ENCODE assay signal across 12 cellular contexts in genomic region chr6:53862517-53863457, GRCh38.
DNase-seq lines count a peak whose midpoint lies in the region; ATAC-seq and TF ChIP-seq lines count a peak whose summit lies in the region.
"Had no signal": no experiment of that assay in that cellular context is flagged by ENCODE, and none has a peak within 500 bp of the region (broad histone marks: within the 10 kb centered on the region; RNA-seq: fewer than 3 reads in every experiment).

No MANE protein-coding gene starts in this region.

- peak overlapping the region; percentile 36 for H3K4me2 ChIP-seq in osteoblast (ENCODE audit: insufficient read depth, low read length)
- H3K4me2 ChIP-seq in neuronal stem cell (ENCODE audit: insufficient read depth, low read length, poor library complexity, severe bottlenecking), result no peak overlapping the region

- ATAC-seq in stimulated activated naive CD8-positive, alpha-beta T cell treated with anti-CD3 and anti-CD28 coated beads, Interleukin-15, Interleukin-2, amounts not matched to agents 100 U/mL and 50 U/mL, for 24 hours, result no peak

- H3K23ac ChIP-seq in neuronal stem cell (ENCODE audit: low read depth, low read length, poor library complexity), result no peak overlapping the region

- no peaks in the 10 kb centered on the region for H3K79me1 ChIP-seq in neuronal stem cell (ENCODE audit: low read depth, low read length)

- peaks cover 15% of the 10 kb centered on the region for H3K4me1 ChIP-seq in SJCRH30
- H3K4me1 ChIP-seq in osteoblast (ENCODE audit: insufficient read depth, low read length), result peaks cover 7% of the 10 kb centered on the region
- peaks cover 6 to 10% of the 10 kb centered on the region in 2 donors for H3K4me1 ChIP-seq in neuronal stem cell (ENCODE audit: control insufficient read depth in 2 of 2, insufficient read depth in 1 of 2, low read depth in 1 of 2, low read length in 2 of 2)

- H3K18ac ChIP-seq in neuronal stem cell (ENCODE audit: low read length), result no peak overlapping the region

- no peak for TF ChIP-seq POLR2A in lower leg skin (IDR thresholded peaks at IDR 0.05)

- intact Hi-C loops in lower leg skin (cut with DNase I; ENCODE audit: low total_unique reads), result no loop called here

- H2BK120ac ChIP-seq in neuronal stem cell (ENCODE audit: low read depth, low read length), result no peak overlapping the region

- H2AFZ ChIP-seq in osteoblast (ENCODE audit: low read length) (no peak overlapping the region), neuronal stem cell (ENCODE audit: low read length) (no peak overlapping the region)

- H2AK5ac ChIP-seq in neuronal stem cell (ENCODE audit: low read depth, low read length), result no peak overlapping the region

- no peak overlapping the region for H2BK5ac ChIP-seq in neuronal stem cell (ENCODE audit: low read length)

- no peak overlapping the region for H4K8ac ChIP-seq in neuronal stem cell (ENCODE audit: low read depth, low read length)

- no peak overlapping the region for H3K9ac ChIP-seq in neuronal stem cell (ENCODE audit: low read depth, low read length, poor library complexity)

- H3K4me3 ChIP-seq in SJCRH30 (peak overlapping the region; percentile 8; the same call in 1 of the 2 replicates), fibroblast of mammary gland (ENCODE audit: control insufficient read depth, low read depth, low read length) (no peak overlapping the region), osteoblast (ENCODE audit: insufficient read depth, low read length) (no peak overlapping the region), neuronal stem cell (ENCODE audit: low read length in 2 of 2) (no peak overlapping the region), lower leg skin (ENCODE audit: low read depth, poor library complexity, severe bottlenecking) (no peak overlapping the region)

- TF ChIP-seq CTCF in fibroblast of mammary gland (conservative IDR thresholded peaks at IDR 0.05; ENCODE audit: control insufficient read depth, insufficient read depth, low read depth, low read length) (no peak), osteoblast (IDR thresholded peaks at IDR 0.05; ENCODE audit: extremely low read depth, low read depth, low read length) (no peak), lower leg skin (IDR thresholded peaks at IDR 0.05) (no peak)

- H3K4ac ChIP-seq in neuronal stem cell (ENCODE audit: low read length), result no peak overlapping the region

- peak; percentile 77 for DNase-seq in AG20443 (ENCODE audit: low spot score)
- DNase-seq in SJCRH30, result peak; percentile 21 to 42
- DNase-seq in fibroblast of mammary gland (ENCODE audit: low read depth), result peak; percentile 67
- no peak for DNase-seq in osteoblast (ENCODE audit: insufficient read length, low spot score, missing footprints)
- no peak for DNase-seq in stimulated activated naive CD8-positive, alpha-beta T cell treated with anti-CD3 and anti-CD28 coated beads, Interleukin-15, Interleukin-2, amounts not matched to agents 100 U/mL and 50 U/mL, for 24 hours
- DNase-seq in neuronal stem cell (ENCODE audit: low spot score), result no peak
- DNase-seq in DMS53 treated with DMSO at 0.1 percent for 48 hours (lab: John Stamatoyannopoulos, UW; ENCODE audit: unreplicated experiment), result no peak
- DNase-seq in lower leg skin (ENCODE audit: low spot score in 2 of 2), result no peak
- DNase-seq: activated naive CD4-positive, alpha-beta T cell treated with anti-CD3 and anti-CD28 coated beads for 36 hours; CD4-positive, alpha-beta memory T cell; NCI-H526 treated with DMSO at 0.1 percent for 48 hours had no signal

- H2BK12ac ChIP-seq in neuronal stem cell (ENCODE audit: low read length), result no peak overlapping the region

- no peaks in the 10 kb centered on the region for H3K27me3 ChIP-seq in SJCRH30
- no peaks in the 10 kb centered on the region for H3K27me3 ChIP-seq in osteoblast (ENCODE audit: insufficient read depth, low read length)
- no peaks in the 10 kb centered on the region for H3K27me3 ChIP-seq in neuronal stem cell (ENCODE audit: control insufficient read depth in 3 of 3, insufficient read depth in 3 of 3, low read depth in 1 of 3, low read length in 3 of 3)

- H4K91ac ChIP-seq in neuronal stem cell (ENCODE audit: low read depth, low read length, poor library complexity), result no peak overlapping the region

- H2BK15ac ChIP-seq in neuronal stem cell (ENCODE audit: low read length), result no peak overlapping the region

- no peaks in the 10 kb centered on the region for H3K79me2 ChIP-seq in osteoblast (ENCODE audit: insufficient read depth, low read length)

- peaks cover 2% of the 10 kb centered on the region for H4K20me1 ChIP-seq in osteoblast (ENCODE audit: insufficient read depth, low read length)

- no peaks in the 10 kb centered on the region for H3K9me3 ChIP-seq in SJCRH30 (replicated peaks)
- no peaks in the 10 kb centered on the region for H3K9me3 ChIP-seq in osteoblast (ENCODE audit: low read depth, low read length)
- peaks cover 2% of the 10 kb centered on the region in 2 donors for H3K9me3 ChIP-seq in neuronal stem cell (replicated peaks in 1 of 2; ENCODE audit: control insufficient read depth in 2 of 2, insufficient read depth in 1 of 2, low read depth in 1 of 2, low read length in 2 of 2)

- no peaks in the 10 kb centered on the region for H3K36me3 ChIP-seq in SJCRH30
- H3K36me3 ChIP-seq in osteoblast (ENCODE audit: insufficient read depth, low read length), result no peaks in the 10 kb centered on the region
- H3K36me3 ChIP-seq in neuronal stem cell (replicated peaks in 1 of 2; ENCODE audit: control insufficient read depth in 2 of 2, insufficient read depth in 2 of 2, low read length in 2 of 2), result no peaks in the 10 kb centered on the region

- peak overlapping the region; percentile 59 for H3K27ac ChIP-seq in SJCRH30
- no peak overlapping the region for H3K27ac ChIP-seq in osteoblast (ENCODE audit: low read depth, low read length)
- no peak overlapping the region for H3K27ac ChIP-seq in neuronal stem cell (replicated peaks; ENCODE audit: low read length)
- H3K27ac ChIP-seq: VCaP had no signal

- no peak overlapping the region for H3K14ac ChIP-seq in neuronal stem cell (ENCODE audit: low read length)

- no CpG with 5 or more reads among the region's 9 CpGs for WGBS in neuronal stem cell (ENCODE audit: extremely low coverage in 2 of 2, insufficient read length in 2 of 2, insufficient replicate concordance in 1 of 2), 2 donors
- WGBS in lower leg skin, 2 donors, result 37 to 47% methylated on average over 9 of the region's 9 CpGs

Comparison
In these comparisons a context has a peak if more than half of its experiments do, and no peak if none do; other contexts are left out.
1. DNase-seq: peak in AG20443 (single experiment), SJCRH30 (2 of 2) and fibroblast of mammary gland (single experiment); none in osteoblast (single experiment), stimulated activated naive CD8-positive, alpha-beta T cell treated with anti-CD3 and anti-CD28 coated beads, Interleukin-15, Interleukin-2, amounts not matched to agents 100 U/mL and 50 U/mL, for 24 hours (single experiment), neuronal stem cell (single experiment), DMS53 treated with DMSO at 0.1 percent for 48 hours (single experiment) and lower leg skin (0 of 2).